ENCODE assay signal across 14 cellular contexts in the genomic region with DNA sequence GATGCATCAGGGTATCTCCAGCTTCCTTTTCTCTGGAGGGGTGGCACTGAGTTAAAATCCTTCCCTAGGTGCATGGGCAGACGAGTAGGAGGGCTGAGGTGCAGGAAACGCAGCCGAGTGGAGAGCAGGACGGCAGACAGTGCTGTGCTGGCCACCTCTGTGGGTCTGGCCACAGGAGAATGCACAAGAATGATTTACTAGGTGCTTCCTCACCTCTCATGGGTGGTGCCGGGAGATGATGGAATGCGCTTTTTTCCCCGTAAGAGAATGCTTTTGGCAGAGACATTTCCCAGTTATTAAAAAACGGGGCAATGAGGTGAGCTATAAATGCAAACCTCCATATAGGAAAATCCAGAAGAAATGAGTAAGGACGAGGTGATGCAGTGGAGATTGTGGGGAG.
A peak's percentile ranks its signal among the peaks of the same experiment; 100 is the strongest.
DNase-seq lines count a peak whose midpoint lies in the region; TF ChIP-seq lines count a peak whose summit lies in the region.
"Had no signal": no experiment of that assay in that cellular context is flagged by ENCODE, and none has a peak within 500 bp of the region (broad histone marks: within the 10 kb centered on the region; RNA-seq: fewer than 3 reads in every experiment).

No MANE protein-coding gene starts in this region.

- H3K27me3 Mint-ChIP-seq in neural progenitor cell (ENCODE audit: insufficient read depth, low read depth): peaks cover 13% of the 10 kb centered on the region

- peak overlapping the region; percentile 17 for H2AFZ ChIP-seq in neural progenitor cell (replicated peaks)

- TF ChIP-seq RAD21 in Ishikawa (IDR thresholded peaks at IDR 0.05; ENCODE audit: low read depth): no peak

- H3K27me3 ChIP-seq in neural progenitor cell: no peaks in the 10 kb centered on the region
- no peaks in the 10 kb centered on the region for H3K27me3 ChIP-seq in H7 (ENCODE audit: control insufficient read depth, insufficient read depth, low read length)

- DNase-seq in kidney glomerular epithelial cell (lab: John Stamatoyannopoulos, UW) (peak; percentile 89), neural progenitor cell (ENCODE audit: low spot score) (no peak), H7 (no peak), cerebellar nuclear complex (lab: John Stamatoyannopoulos, UW) (no peak), NCI-H345 (lab: John Stamatoyannopoulos, UW) (no peak)
- DNase-seq in central memory CD4-positive, alpha-beta T cell: no peak
- DNase-seq: Caco-2; CD8-positive, alpha-beta memory T cell; DND-41; GDM1; HCEC 1CT; HFFc6 had no signal

- H3K36me3 ChIP-seq in neural progenitor cell (no peaks in the 10 kb centered on the region), H7 (replicated peaks; ENCODE audit: control insufficient read depth, insufficient read depth, low read length) (no peaks in the 10 kb centered on the region)

- no peaks in the 10 kb centered on the region for H3F3A ChIP-seq in neural progenitor cell (ENCODE audit: low read depth)

- H3K9me3 Mint-ChIP-seq in neural progenitor cell: peaks cover 4% of the 10 kb centered on the region
- H3K9me3 Mint-ChIP-seq: CD8-positive, alpha-beta memory T cell; HFFc6 had no signal

- H3K4me3 ChIP-seq in neural progenitor cell (no peak overlapping the region), H7 (ENCODE audit: insufficient read depth, low read depth, low read length) (no peak overlapping the region)
- H3K4me3 ChIP-seq: A549 had no signal

- no peak for TF ChIP-seq CTCF in neural progenitor cell (IDR thresholded peaks at IDR 0.05)

- H3K4me1 ChIP-seq in neural progenitor cell: peaks cover 17% of the 10 kb centered on the region
- H3K4me1 ChIP-seq: A549, Caco-2 had no signal

- no peaks in the 10 kb centered on the region for H3K36me3 Mint-ChIP-seq in neural progenitor cell
- H3K36me3 Mint-ChIP-seq: CD8-positive, alpha-beta memory T cell had no signal

- H3K9ac ChIP-seq in neural progenitor cell: no peak overlapping the region

- H3K4me3 Mint-ChIP-seq in neural progenitor cell: no peak overlapping the region
- H3K4me3 Mint-ChIP-seq: CD8-positive, alpha-beta memory T cell; HFFc6 had no signal

- no peak overlapping the region for H3K4me2 ChIP-seq in neural progenitor cell
- H3K4me2 ChIP-seq: A549 had no signal

- H3K9me3 ChIP-seq in neural progenitor cell (ENCODE audit: low read depth): no peaks in the 10 kb centered on the region
- H3K9me3 ChIP-seq: A549, Caco-2 had no signal

- no peak overlapping the region for H3K27ac Mint-ChIP-seq in neural progenitor cell
- H3K27ac Mint-ChIP-seq: HFFc6 had no signal

- peaks cover 23% of the 10 kb centered on the region for H3K4me1 Mint-ChIP-seq in neural progenitor cell
- H3K4me1 Mint-ChIP-seq: CD8-positive, alpha-beta memory T cell had no signal

- no peaks in the 10 kb centered on the region for H4K20me1 ChIP-seq in neural progenitor cell (ENCODE audit: low read depth)

- TF ChIP-seq EP300 in Ishikawa (IDR thresholded peaks at IDR 0.05; ENCODE audit: borderline replicate concordance): peak; percentile 91

- H3K27ac ChIP-seq in neural progenitor cell: no peak overlapping the region
- H3K27ac ChIP-seq: A549 had no signal

- no peaks in the 10 kb centered on the region for H3K79me2 ChIP-seq in neural progenitor cell (ENCODE audit: low read depth)

TF ChIP-seq in Ishikawa, 13 proteins besides CTCF, POLR2A, EP300 and RAD21:
- TF ChIP-seq USF1 (IDR thresholded peaks at IDR 0.05) (no peak), ZBTB7A (IDR thresholded peaks at IDR 0.05; ENCODE audit: low read depth) (no peak), TEAD4 (IDR thresholded peaks at IDR 0.05) (peak; percentile 89), FOXM1 (IDR thresholded peaks at IDR 0.05; ENCODE audit: borderline replicate concordance, low read depth) (peak; percentile 54; the same call in 1 of the 2 replicates), TAF1 (IDR thresholded peaks at IDR 0.05; ENCODE audit: low read depth) (no peak), TCF12 (IDR thresholded peaks at IDR 0.05; ENCODE audit: low read depth) (peak; percentile 75), NFIC (IDR thresholded peaks at IDR 0.05) (peak; percentile 79)
TF ChIP-seq in Ishikawa: peak in this region for 4.
